19 cellular contexts compared by ENCODE assay signal in the genomic region with DNA sequence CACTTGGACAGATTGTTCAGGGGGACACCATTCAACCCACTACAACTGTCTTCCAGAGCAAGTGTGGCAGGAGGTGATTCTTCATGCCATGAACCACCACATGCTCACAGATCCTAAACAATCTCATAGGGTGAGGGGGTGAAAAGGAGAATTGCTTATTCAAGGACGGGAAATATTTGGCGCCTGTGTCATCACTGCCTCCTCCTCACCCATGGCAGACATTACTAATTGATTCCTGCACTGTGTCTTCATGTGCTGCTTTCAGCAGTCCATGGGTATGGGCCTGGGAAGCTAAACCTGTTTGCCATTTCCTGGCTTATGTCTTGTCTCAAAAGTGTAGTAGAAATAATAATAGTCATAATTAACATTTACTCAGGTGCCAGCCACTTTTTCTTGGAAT. TPM values are rescaled to one million over a fixed set of nuclear protein-coding genes. Genes with fewer than 3 reads are reported as not detected.
DNase-seq lines count a peak whose midpoint lies in the region; ATAC-seq, FAIRE-seq and TF ChIP-seq lines count a peak whose summit lies in the region.
"Had no signal": no experiment of that assay in that cellular context is flagged by ENCODE, and none has a peak within 500 bp of the region (broad histone marks: within the 10 kb centered on the region; RNA-seq: fewer than 3 reads in every experiment).

No MANE protein-coding gene starts in this region.

- dilution Hi-C loops in keratinocyte (cut with MboI; ENCODE audit: extremely low pct_ligation_motif_present, low sequenced_read_pairs), result loop anchor here (25.0 kb wide), 1 partner anchor 245 kb away; no protein-coding TSS in a partner anchor

- peaks cover 0 to 11% (median 5%) of the 10 kb centered on the region in 4 donors for H3K4me1 Mint-ChIP-seq in CD4-positive, CD25-positive, alpha-beta regulatory T cell
- H3K4me1 Mint-ChIP-seq in osteocyte (ENCODE audit: unreplicated experiment), result peaks cover 40% of the 10 kb centered on the region
- H3K4me1 Mint-ChIP-seq: stimulated activated naive B cell treated with anti-CD40 and anti-IgM and Interleukin-4, amounts not matched to agents 10 μg/mL and 1 μg/mL and 100 μg/mL, for 72 hours had no signal

- no peaks in the 10 kb centered on the region for H3K9me1 ChIP-seq in keratinocyte (ENCODE audit: control insufficient read depth, extremely low read depth, insufficient read depth, low read length)

- no peak overlapping the region for H3K4me3 ChIP-seq in CD4-positive, CD25-positive, alpha-beta regulatory T cell (ENCODE audit: low read depth, low read length)
- H3K4me3 ChIP-seq in MG63 (no peak overlapping the region), cardiac fibroblast (replicated peaks in 1 of 2; ENCODE audit: low read depth in 2 of 2, low read length in 2 of 2) (no peak overlapping the region), keratinocyte (ENCODE audit: control insufficient read depth in 2 of 3, extremely low read depth in 1 of 3, insufficient read depth in 2 of 3, low read depth in 1 of 3, low read length in 3 of 3) (no peak overlapping the region)
- H3K4me3 ChIP-seq: pancreas, skin epidermis, upper lobe of left lung had no signal

- H3K36me3 ChIP-seq in CD4-positive, CD25-positive, alpha-beta regulatory T cell (ENCODE audit: control insufficient read depth, insufficient read depth, low read length), result no peaks in the 10 kb centered on the region
- H3K36me3 ChIP-seq in MG63 (no peaks in the 10 kb centered on the region), keratinocyte (ENCODE audit: control insufficient read depth in 2 of 2, extremely low read depth in 1 of 2, insufficient read depth in 2 of 2, low read length in 2 of 2) (no peaks in the 10 kb centered on the region)
- H3K36me3 ChIP-seq: pancreas had no signal

- H3K4me1 ChIP-seq in CD4-positive, CD25-positive, alpha-beta regulatory T cell (ENCODE audit: control insufficient read depth, insufficient read depth, low read length, poor library complexity, severe bottlenecking), result peaks cover 9% of the 10 kb centered on the region
- peaks cover 23% of the 10 kb centered on the region for H3K4me1 ChIP-seq in keratinocyte (ENCODE audit: control insufficient read depth, extremely low read depth, insufficient read depth, low read length)
- H3K4me1 ChIP-seq: pancreas had no signal

- DNase-seq in CD4-positive, CD25-positive, alpha-beta regulatory T cell, result no peak
- DNase-seq in MG63, result peak; percentile 46
- peak; percentile 40 to 82 for DNase-seq in cardiac fibroblast (ENCODE audit: low read depth in 2 of 2)
- no peak for DNase-seq in keratinocyte (ENCODE audit: low read depth, low spot score)
- DNase-seq in GM12891 (ENCODE audit: insufficient read length, low spot score), result no peak
- DNase-seq in stimulated activated CD4-positive, alpha-beta T cell treated with anti-CD3 and anti-CD28 coated beads, Interleukin-2, amount 100 ng/mL, for 48 hours, result no peak
- no peak for DNase-seq in osteocyte (ENCODE audit: extremely low spot score, unreplicated experiment)
- DNase-seq in GM12892 (ENCODE audit: insufficient read length), result no peak
- DNase-seq: activated T-cell treated with anti-CD3 and anti-CD28 coated beads for 4 hours; central memory CD4-positive, alpha-beta T cell; left colon; NCI-H1105 treated with DMSO at 0.1 percent for 48 hours; NCI-H2171 treated with DMSO at 0.1 percent for 48 hours; pancreas; stimulated activated naive B cell treated with anti-CD40 and anti-IgM and Interleukin-4, amounts not matched to agents 10 μg/mL and 1 μg/mL and 100 μg/mL, for 72 hours; upper lobe of left lung had no signal

- H3K27me3 ChIP-seq in CD4-positive, CD25-positive, alpha-beta regulatory T cell (ENCODE audit: control insufficient read depth, insufficient read depth, low read length), result no peaks in the 10 kb centered on the region
- H3K27me3 ChIP-seq in MG63, result no peaks in the 10 kb centered on the region
- H3K27me3 ChIP-seq in keratinocyte (ENCODE audit: control insufficient read depth, extremely low read depth, insufficient read depth, low read length), result no peaks in the 10 kb centered on the region
- H3K27me3 ChIP-seq: pancreas had no signal

- H3K9me3 ChIP-seq in CD4-positive, CD25-positive, alpha-beta regulatory T cell (ENCODE audit: control insufficient read depth in 2 of 2, low read length in 2 of 2), result no peaks in the 10 kb centered on the region
- no peaks in the 10 kb centered on the region for H3K9me3 ChIP-seq in MG63
- no peaks in the 10 kb centered on the region for H3K9me3 ChIP-seq in keratinocyte (ENCODE audit: control insufficient read depth, low read depth, low read length)
- H3K9me3 ChIP-seq: pancreas, upper lobe of left lung had no signal

- H3K27ac Mint-ChIP-seq in CD4-positive, CD25-positive, alpha-beta regulatory T cell, result peak overlapping the region in 2 of 3 donors; percentile 46 to 54
- H3K27ac Mint-ChIP-seq in osteocyte (ENCODE audit: unreplicated experiment), result no peak overlapping the region
- H3K27ac Mint-ChIP-seq: activated naive CD8-positive, alpha-beta T cell; stimulated activated naive B cell treated with anti-CD40 and anti-IgM and Interleukin-4, amounts not matched to agents 10 μg/mL and 1 μg/mL and 100 μg/mL, for 72 hours had no signal

- TF ChIP-seq POLR2A in GM12891 (IDR thresholded peaks at IDR 0.05; ENCODE audit: low read depth, low read length), result no peak
- TF ChIP-seq POLR2A in GM12892 (IDR thresholded peaks at IDR 0.05; ENCODE audit: low read depth, low read length), result no peak

- H3K79me2 ChIP-seq in keratinocyte (ENCODE audit: control insufficient read depth, insufficient read depth, low read length), result no peaks in the 10 kb centered on the region

- ATAC-seq in CD4-positive, CD25-positive, alpha-beta regulatory T cell (ENCODE audit: low read depth in 2 of 2), result no peak
- ATAC-seq: left colon; stimulated activated naive B cell treated with anti-CD40 and anti-IgM and Interleukin-4, amounts not matched to agents 10 μg/mL and 1 μg/mL and 100 μg/mL, for 72 hours had no signal

- H3K9me3 Mint-ChIP-seq in CD4-positive, CD25-positive, alpha-beta regulatory T cell, result no peaks in the 10 kb centered on the region
- H3K9me3 Mint-ChIP-seq in osteocyte (ENCODE audit: unreplicated experiment), result no peaks in the 10 kb centered on the region
- H3K9me3 Mint-ChIP-seq: stimulated activated naive B cell treated with anti-CD40 and anti-IgM and Interleukin-4, amounts not matched to agents 10 μg/mL and 1 μg/mL and 100 μg/mL, for 72 hours had no signal

- peak overlapping the region; percentile 22 for H3K4me2 ChIP-seq in keratinocyte (ENCODE audit: control insufficient read depth, extremely low read depth, insufficient read depth, low read depth, low read length)

- no peak overlapping the region for H2AFZ ChIP-seq in keratinocyte (ENCODE audit: control insufficient read depth, low read length)

- TF ChIP-seq CTCF in cardiac fibroblast (IDR thresholded peaks at IDR 0.05; ENCODE audit: low read depth, low read length), result no peak
- TF ChIP-seq CTCF in keratinocyte (optimal IDR thresholded peaks at IDR 0.05 in 1 of 3, IDR thresholded peaks at IDR 0.05 in 1 of 3, conservative IDR thresholded peaks at IDR 0.05 in 1 of 3; ENCODE audit: extremely low read depth in 1 of 3, insufficient read depth in 2 of 3, low read length in 3 of 3), result no peak
- TF ChIP-seq CTCF in osteocyte (IDR thresholded peaks at IDR 0.05), result no peak

- no peak overlapping the region for H3K9ac ChIP-seq in keratinocyte (ENCODE audit: control insufficient read depth, extremely low read depth, insufficient read depth, low read length)

- H3K27me3 Mint-ChIP-seq in CD4-positive, CD25-positive, alpha-beta regulatory T cell, result peaks cover 3% of the 10 kb centered on the region
- H3K27me3 Mint-ChIP-seq in osteocyte (ENCODE audit: unreplicated experiment), result no peaks in the 10 kb centered on the region
- H3K27me3 Mint-ChIP-seq: activated naive CD8-positive, alpha-beta T cell had no signal

- no peaks in the 10 kb centered on the region for H3K36me3 Mint-ChIP-seq in CD4-positive, CD25-positive, alpha-beta regulatory T cell
- no peaks in the 10 kb centered on the region for H3K36me3 Mint-ChIP-seq in osteocyte (ENCODE audit: unreplicated experiment)
- H3K36me3 Mint-ChIP-seq: activated naive CD8-positive, alpha-beta T cell had no signal

- FAIRE-seq in keratinocyte (lab: Jason Lieb, UNC), result no peak
- no peak for FAIRE-seq in GM12891 (lab: Jason Lieb, UNC)
- FAIRE-seq in GM12892 (lab: Jason Lieb, UNC), result no peak
- FAIRE-seq: endometrium, pancreas had no signal

- no peaks in the 10 kb centered on the region for H4K20me1 ChIP-seq in keratinocyte (ENCODE audit: control insufficient read depth, extremely low read depth, insufficient read depth, low read length)

- H3K27ac ChIP-seq in CD4-positive, CD25-positive, alpha-beta regulatory T cell (ENCODE audit: insufficient read depth, low read length, poor library complexity, severe bottlenecking), result no peak overlapping the region
- H3K27ac ChIP-seq in keratinocyte (ENCODE audit: control insufficient read depth, insufficient read depth, low read length), result no peak overlapping the region
- H3K27ac ChIP-seq: pancreas, skin epidermis, upper lobe of left lung had no signal

- H3K4me3 Mint-ChIP-seq in CD4-positive, CD25-positive, alpha-beta regulatory T cell, result no peak overlapping the region
- no peak overlapping the region for H3K4me3 Mint-ChIP-seq in osteocyte (ENCODE audit: unreplicated experiment)
- H3K4me3 Mint-ChIP-seq: activated naive CD8-positive, alpha-beta T cell; stimulated activated naive B cell treated with anti-CD40 and anti-IgM and Interleukin-4, amounts not matched to agents 10 μg/mL and 1 μg/mL and 100 μg/mL, for 72 hours had no signal

RNA-seq across cellular contexts. Expression of gene MMAB, which starts 31.3 kb away (rescaled TPM):
- total RNA-seq in CD4-positive, CD25-positive, alpha-beta regulatory T cell, result 6.8 TPM
- polyA plus RNA-seq in CD4-positive, CD25-positive, alpha-beta regulatory T cell, result 10 to 100 TPM; 14.4 to 22.4 (median 22.1) TPM
- 48.5 and 68.3 TPM in 2 replicates for total RNA-seq in MG63 (2014; rRNA removed; shearing (Covaris generic); ENCODE audit: low replicate concordance)
- polyA plus RNA-seq in keratinocyte, result 29.4 to 38.6 TPM (median 30.6 TPM) in 3 replicates
- 8.1 TPM for polyA plus RNA-seq in keratinocyte (2011; ENCODE audit: low read depth)
- 21.3 and 28.5 TPM in 2 replicates for polyA plus RNA-seq in keratinocyte (2011; cell fraction: cytosol; rRNA removed)
- 25.5 and 26.0 TPM in 2 replicates for polyA plus RNA-seq in keratinocyte (2011; cell fraction: nucleus; rRNA removed)
- 23.7 and 51.0 TPM in 2 replicates for polyA plus RNA-seq in keratinocyte (2012; ENCODE audit: low replicate concordance)
- polyA minus RNA-seq in keratinocyte, result 22.8 to 27.4 TPM (median 23.3 TPM) in 3 replicates
- 33.8 TPM for polyA minus RNA-seq in keratinocyte (2011; cell fraction: cytosol; rRNA and poly(A)+ RNA removed)
- 6.0 and 12.6 TPM in 2 replicates for polyA minus RNA-seq in keratinocyte (2011; cell fraction: nucleus; rRNA and poly(A)+ RNA removed)
- polyA plus RNA-seq in GM12891 (2012; ENCODE audit: low read depth, missing spikeins), result 66.1 TPM
- 19.5 and 20.6 TPM in 2 replicates for total RNA-seq in osteocyte
- 40.2 TPM for polyA plus RNA-seq in GM12892 (2012; ENCODE audit: missing spikeins)

RNA-seq across cellular contexts. Expression of gene MVK, which starts 31.6 kb away (rescaled TPM):
- total RNA-seq in CD4-positive, CD25-positive, alpha-beta regulatory T cell, result 16.2 TPM
- 1 to 10 TPM; 2.2 to 4.3 (median 3.6) TPM for polyA plus RNA-seq in CD4-positive, CD25-positive, alpha-beta regulatory T cell
- total RNA-seq in MG63 (2014; rRNA removed; shearing (Covaris generic); ENCODE audit: low replicate concordance), result 16.3 and 29.8 TPM in 2 replicates
- polyA plus RNA-seq in keratinocyte, result 26.7 to 29.5 TPM (median 29.3 TPM) in 3 replicates
- polyA plus RNA-seq in keratinocyte (2011; ENCODE audit: low read depth), result 9.9 TPM
- polyA plus RNA-seq in keratinocyte (2011; cell fraction: cytosol; rRNA removed), result 18.4 and 30.6 TPM in 2 replicates
- polyA plus RNA-seq in keratinocyte (2011; cell fraction: nucleus; rRNA removed), result 28.6 and 31.8 TPM in 2 replicates
- polyA plus RNA-seq in keratinocyte (2012; ENCODE audit: low replicate concordance), result 21.9 and 36.7 TPM in 2 replicates
- 19.1 to 47.1 TPM (median 20.8 TPM) in 3 replicates for polyA minus RNA-seq in keratinocyte
- polyA minus RNA-seq in keratinocyte (2011; cell fraction: cytosol; rRNA and poly(A)+ RNA removed), result 20.7 TPM
- polyA minus RNA-seq in keratinocyte (2011; cell fraction: nucleus; rRNA and poly(A)+ RNA removed), result 11.9 and 12.3 TPM in 2 replicates
- polyA plus RNA-seq in GM12891 (2012; ENCODE audit: low read depth, missing spikeins), result 19.9 TPM
- total RNA-seq in osteocyte, result 10.5 and 13.0 TPM in 2 replicates
- polyA plus RNA-seq in GM12892 (2012; ENCODE audit: missing spikeins), result 17.4 TPM

Comparison
In these comparisons a context has a peak if more than half of its experiments do, and no peak if none do; other contexts are left out.
1. DNase-seq: peak in MG63 (single experiment) and cardiac fibroblast (2 of 2); none in CD4-positive, CD25-positive, alpha-beta regulatory T cell (0 of 3), keratinocyte (single experiment), GM12891 (single experiment), stimulated activated CD4-positive, alpha-beta T cell treated with anti-CD3 and anti-CD28 coated beads, Interleukin-2, amount 100 ng/mL, for 48 hours (0 of 2), osteocyte (single experiment) and GM12892 (single experiment).